ENCODE assay signal across 9 cellular contexts in the genomic region with DNA sequence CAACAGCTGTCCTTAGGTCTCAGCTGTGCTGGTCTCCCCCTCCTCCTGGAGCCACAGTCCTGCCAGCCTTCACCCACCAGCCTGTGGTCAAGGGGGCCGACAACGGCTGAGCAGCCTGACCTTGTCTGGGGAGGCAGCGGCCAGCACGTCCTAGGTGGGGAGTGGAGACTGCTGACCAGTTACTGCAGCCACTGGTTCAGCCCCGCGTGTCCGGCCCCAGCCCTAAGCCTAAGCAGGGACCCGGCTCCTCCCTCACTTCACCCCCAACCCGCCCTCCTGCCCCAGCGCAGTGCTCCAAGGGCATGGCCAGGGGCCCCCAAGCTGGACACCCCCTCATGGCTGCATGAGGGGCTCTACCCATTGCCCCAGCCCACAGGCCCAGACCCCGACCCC.
DNase-seq lines count a peak whose midpoint lies in the region; ATAC-seq and TF ChIP-seq lines count a peak whose summit lies in the region.
"Had no signal": no experiment of that assay in that cellular context is flagged by ENCODE, and none has a peak within 500 bp of the region (broad histone marks: within the 10 kb centered on the region; RNA-seq: fewer than 3 reads in every experiment).

No MANE protein-coding gene starts in this region.

- H3K4me3 ChIP-seq in cardiac muscle cell, result no peak overlapping the region
- H3K4me3 ChIP-seq in heart left ventricle, result no peak overlapping the region

- DNase-seq in cardiac muscle cell (ENCODE audit: low read depth in 1 of 2, low spot score in 1 of 2) (no peak), Right ventricle myocardium superior (no peak), heart left ventricle (no peak), sciatic nerve (ENCODE audit: low spot score) (no peak), KBM-7 (no peak), NCI-H69 (lab: John Stamatoyannopoulos, UW) (no peak), GM19238 (ENCODE audit: insufficient read length, low spot score) (no peak)
- DNase-seq: NCI-H146 had no signal

- H3K9me3 ChIP-seq in cardiac muscle cell (ENCODE audit: low read depth), result no peaks in the 10 kb centered on the region
- H3K9me3 ChIP-seq in heart left ventricle, result no peaks in the 10 kb centered on the region

- WGBS in heart left ventricle, 4 donors, result 40 to 60% (median 52%) methylated on average over 1 to 11 of the region's 11 CpGs

- intact Hi-C loops in Right ventricle myocardium superior (cut with DNase I) (no loop called here), heart left ventricle (cut with DNase I) (loop anchor here in 7 of 10 donors (5.0 to 10.0 kb wide), 7 partner anchors 35 to 117 kb away; partner anchors contain the start of genes FAAP20 (in 3 of the 7) and SKI (in 1 of the 7)), sciatic nerve (cut with DNase I) (no loop called here)

- no peak for ATAC-seq in Right ventricle myocardium superior (ENCODE audit: poor library complexity)
- peak in 3 of 4 donors; percentile 2 to 11 (median 4) for ATAC-seq in heart left ventricle
- ATAC-seq in sciatic nerve, result peak; percentile 25
- no peak for ATAC-seq in HG03521 (IDR thresholded peaks at IDR 0.05; ENCODE audit: unreplicated experiment)

- in situ Hi-C loops in KBM-7 (cut with MboI; ENCODE audit: low pct_unique_long_range_greater_than_20kb, low sequenced_read_pairs), result no loop called here

- TF ChIP-seq CTCF in cardiac muscle cell (IDR thresholded peaks at IDR 0.05; ENCODE audit: low read depth, low read length) (no peak), heart left ventricle (IDR thresholded peaks at IDR 0.05) (no peak)

- TF ChIP-seq POLR2A in heart left ventricle (IDR thresholded peaks at IDR 0.05), result no peak

- H3K36me3 ChIP-seq in cardiac muscle cell (peaks cover 16% of the 10 kb centered on the region), heart left ventricle (peaks cover 0 to 26% (median 22%) of the 10 kb centered on the region in 9 donors)

- H3K27me3 ChIP-seq in cardiac muscle cell (no peaks in the 10 kb centered on the region), heart left ventricle (no peaks in the 10 kb centered on the region)

- H3K27ac ChIP-seq in cardiac muscle cell, result peak overlapping the region; percentile 95
- H3K27ac ChIP-seq in heart left ventricle, result peak overlapping the region in 11 of 12 donors; percentile 67 to 95 (median 88)

- H3K4me1 ChIP-seq in cardiac muscle cell (ENCODE audit: low read depth), result peaks cover 25% of the 10 kb centered on the region
- peaks cover 0 to 62% (median 51%) of the 10 kb centered on the region in 12 donors for H3K4me1 ChIP-seq in heart left ventricle

Comparison
In these comparisons a context has a peak if more than half of its experiments do, and no peak if none do; other contexts are left out.
1. ATAC-seq: peak in heart left ventricle (3 of 4) and sciatic nerve (single experiment); none in Right ventricle myocardium superior (single experiment) and HG03521 (single experiment).
2. intact Hi-C loops: an anchor here in heart left ventricle (5.0 to 10.0 kb wide); none called in Right ventricle myocardium superior and sciatic nerve.